In genomic region chr2:53877556-53877955, GRCh38 we compare ENCODE assay signal across 12 cellular contexts. TPM values are rescaled to one million over a fixed set of nuclear protein-coding genes. Genes with fewer than 3 reads are reported as not detected.
"Had no signal": no experiment of that assay in that cellular context is flagged by ENCODE, and none has a peak within 500 bp of the region (broad histone marks: within the 10 kb centered on the region; RNA-seq: fewer than 3 reads in every experiment).

No MANE protein-coding gene starts in this region.

- H3K4me1 ChIP-seq: upper lobe of right lung had no signal

- H3K9me3 Mint-ChIP-seq: activated naive CD4-positive, alpha-beta T cell treated with anti-CD3 and anti-CD28 coated beads for 36 hours; immature natural killer cell; memory B cell; nephron; stimulated activated naive CD8-positive, alpha-beta T cell treated with anti-CD3 and anti-CD28 coated beads, Interleukin-15, Interleukin-2, amounts not matched to agents 100 ng/mL and 50 ng/mL, for 24 hours had no signal

- H3K4me3 ChIP-seq: upper lobe of right lung had no signal

- H3K9me3 ChIP-seq: upper lobe of right lung had no signal

- H3K27ac Mint-ChIP-seq: activated naive CD4-positive, alpha-beta T cell treated with anti-CD3 and anti-CD28 coated beads for 36 hours; memory B cell; stimulated activated naive CD8-positive, alpha-beta T cell treated with anti-CD3 and anti-CD28 coated beads, Interleukin-15, Interleukin-2, amounts not matched to agents 100 ng/mL and 50 ng/mL, for 24 hours had no signal

- H3K27ac ChIP-seq: upper lobe of right lung had no signal

- H3K4me3 Mint-ChIP-seq: activated naive CD4-positive, alpha-beta T cell treated with anti-CD3 and anti-CD28 coated beads for 36 hours; immature natural killer cell; memory B cell; nephron; stimulated activated naive CD8-positive, alpha-beta T cell treated with anti-CD3 and anti-CD28 coated beads, Interleukin-15, Interleukin-2, amounts not matched to agents 100 ng/mL and 50 ng/mL, for 24 hours had no signal

- ATAC-seq: upper lobe of right lung had no signal

- H3K4me1 Mint-ChIP-seq: immature natural killer cell, memory B cell, nephron had no signal

- H3K27me3 ChIP-seq: upper lobe of right lung had no signal

- DNase-seq: activated CD4-positive, alpha-beta T cell treated with anti-CD3 and anti-CD28 coated beads for 4 hours; activated naive CD4-positive, alpha-beta T cell treated with anti-CD3 and anti-CD28 coated beads for 36 hours; central memory CD4-positive, alpha-beta T cell; effector memory CD4-positive, alpha-beta T cell; immature natural killer cell; occipital lobe; stimulated activated CD4-positive, alpha-beta T cell treated with anti-CD3 and anti-CD28 coated beads, Interleukin-4, amount 100 ng/mL, for 1 hour; stimulated activated CD8-positive, alpha-beta memory T cell treated with anti-CD3 and anti-CD28 coated beads, Interleukin-4, amount 100 ng/mL, for 48 hours; upper lobe of right lung had no signal

- H3K27me3 Mint-ChIP-seq: memory B cell; stimulated activated naive CD8-positive, alpha-beta T cell treated with anti-CD3 and anti-CD28 coated beads, Interleukin-15, Interleukin-2, amounts not matched to agents 100 ng/mL and 50 ng/mL, for 24 hours had no signal

RNA-seq across cellular contexts. Expression of gene GPR75, which starts 17.8 kb away (rescaled TPM):
- polyA plus RNA-seq: immature natural killer cell had no signal
